Comparison of ENCODE assay signal across 25 cellular contexts in the genomic region with DNA sequence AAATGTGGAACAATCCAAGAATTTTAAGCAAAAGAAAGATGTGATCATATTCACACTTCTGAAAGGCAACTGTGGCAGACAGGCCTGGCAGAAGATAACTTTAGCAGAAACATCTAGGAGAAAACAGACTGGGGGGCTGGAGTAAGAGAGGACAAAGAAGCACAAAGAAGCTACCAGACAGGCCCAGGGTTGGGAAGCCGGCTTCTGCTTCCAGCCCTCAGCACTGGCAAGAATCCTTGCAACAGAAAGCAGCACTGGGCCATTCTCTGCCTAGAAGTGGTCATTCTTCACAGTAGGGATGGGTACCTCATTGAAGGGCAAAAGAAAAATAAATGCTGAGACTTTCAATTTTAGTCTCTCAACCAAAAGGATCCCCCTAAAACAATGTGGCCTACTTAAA.
"Had no signal": no experiment of that assay in that cellular context is flagged by ENCODE, and none has a peak within 500 bp of the region (broad histone marks: within the 10 kb centered on the region; RNA-seq: fewer than 3 reads in every experiment).

No MANE protein-coding gene starts in this region.

- ATAC-seq: foreskin keratinocyte; gastroesophageal sphincter; heart right ventricle; left cardiac atrium; left lung; naive thymus-derived CD4-positive, alpha-beta T cell; psoas muscle; right cardiac atrium; stimulated activated effector memory CD8-positive, alpha-beta T cell treated with anti-CD3 and anti-CD28 coated beads, Interleukin-12 subunit alpha, Interleukin-12 subunit beta, amount 100 ng/mL, for 72 hours had no signal

- DNase-seq: dermis blood vessel endothelial cell; effector memory CD4-positive, alpha-beta T cell; foreskin keratinocyte; heart right ventricle; hippocampal formation; left cardiac atrium; left lung; mesenchymal stem cell; naive thymus-derived CD4-positive, alpha-beta T cell; psoas muscle; right cardiac atrium; sigmoid colon; stimulated activated CD4-positive, alpha-beta T cell treated with anti-CD3 and anti-CD28 coated beads, Interleukin-2, amount 100 ng/mL, for 24 hours; stimulated activated CD4-positive, alpha-beta T cell treated with anti-CD3 and anti-CD28 coated beads, Interleukin-4, amount 100 ng/mL, for 24 hours; stimulated activated naive CD4-positive, alpha-beta T cell treated with Interleukin-2 at 50 U/mL for 16 hours; stomach; thyroid gland; trophoblast cell had no signal

- H3K4me1 Mint-ChIP-seq: naive thymus-derived CD4-positive, alpha-beta T cell; stimulated activated effector memory CD8-positive, alpha-beta T cell treated with anti-CD3 and anti-CD28 coated beads, Interleukin-12 subunit alpha, Interleukin-12 subunit beta, amount 100 ng/mL, for 72 hours had no signal

- H3K27ac Mint-ChIP-seq: mesothelial cell of epicardium; naive thymus-derived CD4-positive, alpha-beta T cell; nephron; stimulated activated effector memory CD8-positive, alpha-beta T cell treated with anti-CD3 and anti-CD28 coated beads, Interleukin-12 subunit alpha, Interleukin-12 subunit beta, amount 100 ng/mL, for 72 hours had no signal

- H3K4me3 Mint-ChIP-seq: mesothelial cell of epicardium; naive thymus-derived CD4-positive, alpha-beta T cell; nephron; stimulated activated effector memory CD8-positive, alpha-beta T cell treated with anti-CD3 and anti-CD28 coated beads, Interleukin-12 subunit alpha, Interleukin-12 subunit beta, amount 100 ng/mL, for 72 hours had no signal

- H3K4me3 ChIP-seq: coronary artery, esophagus muscularis mucosa, gastroesophageal sphincter, heart right ventricle, left lung, psoas muscle, sigmoid colon, stomach, thyroid gland had no signal

- H3K27ac ChIP-seq: coronary artery, esophagus muscularis mucosa, foreskin keratinocyte, gastroesophageal sphincter, heart right ventricle, left lung, neutrophil, psoas muscle, sigmoid colon, stomach, thyroid gland had no signal

- H3K4me1 ChIP-seq: esophagus muscularis mucosa, gastroesophageal sphincter, left lung, psoas muscle, sigmoid colon, stomach, thyroid gland had no signal

- H3K36me3 ChIP-seq: esophagus muscularis mucosa, gastroesophageal sphincter, heart right ventricle, left lung, neutrophil, sigmoid colon, stomach, thyroid gland had no signal

- H3K9me3 Mint-ChIP-seq: mesothelial cell of epicardium; naive thymus-derived CD4-positive, alpha-beta T cell; nephron; stimulated activated effector memory CD8-positive, alpha-beta T cell treated with anti-CD3 and anti-CD28 coated beads, Interleukin-12 subunit alpha, Interleukin-12 subunit beta, amount 100 ng/mL, for 72 hours had no signal

- H3K9me3 ChIP-seq: esophagus muscularis mucosa, gastroesophageal sphincter, heart right ventricle, left lung, neutrophil, psoas muscle, sigmoid colon, stomach, thyroid gland had no signal

- H3K36me3 Mint-ChIP-seq: mesothelial cell of epicardium; naive thymus-derived CD4-positive, alpha-beta T cell; stimulated activated effector memory CD8-positive, alpha-beta T cell treated with anti-CD3 and anti-CD28 coated beads, Interleukin-12 subunit alpha, Interleukin-12 subunit beta, amount 100 ng/mL, for 72 hours had no signal

- H3K27me3 ChIP-seq: esophagus muscularis mucosa, foreskin keratinocyte, gastroesophageal sphincter, heart right ventricle, left lung, neutrophil, sigmoid colon, stomach, thyroid gland had no signal
